1 cellular context compared by ENCODE assay signal in genomic region chr20:32784369-32785080, GRCh38.
A peak's percentile ranks its signal among the peaks of the same experiment; 100 is the strongest.
TF ChIP-seq lines count a peak whose summit lies in the region.

No MANE protein-coding gene starts in this region.

TF ChIP-seq in H1, 55 proteins besides CTCF, POLR2A, EP300 and RAD21:
- TF ChIP-seq TAF7 (optimal IDR thresholded peaks at IDR 0.05; ENCODE audit: borderline replicate concordance, low read depth, low read length) (no peak), SIRT6 (IDR thresholded peaks at IDR 0.05; ENCODE audit: low read length) (no peak), HDAC2 (IDR thresholded peaks at IDR 0.05; ENCODE audit: borderline replicate concordance in 1 of 2, low read depth in 2 of 2, low read length in 2 of 2) (no peak), POLR2AphosphoS5 (IDR thresholded peaks at IDR 0.05; ENCODE audit: low read depth, low read length) (peak; percentile 52; the same call in 1 of the 2 replicates), USF2 (IDR thresholded peaks at IDR 0.05; ENCODE audit: low read length) (no peak), RBBP5 (IDR thresholded peaks at IDR 0.05; ENCODE audit: borderline replicate concordance, low read depth, low read length) (no peak), TAF1 (IDR thresholded peaks at IDR 0.05; ENCODE audit: low read depth, low read length) (no peak), SP2 (IDR thresholded peaks at IDR 0.05; ENCODE audit: low read length) (no peak), EGR1 (IDR thresholded peaks at IDR 0.05; ENCODE audit: borderline replicate concordance, low read depth, low read length) (no peak)
